In genomic region chr16:89607937-89608740, GRCh38 we compare ENCODE assay signal across 18 cellular contexts. TPM values are rescaled to one million over a fixed set of nuclear protein-coding genes. Genes with fewer than 3 reads are reported as not detected.
DNase-seq lines count a peak whose midpoint lies in the region; FAIRE-seq and TF ChIP-seq lines count a peak whose summit lies in the region.
"Had no signal": no experiment of that assay in that cellular context is flagged by ENCODE, and none has a peak within 500 bp of the region (broad histone marks: within the 10 kb centered on the region; RNA-seq: fewer than 3 reads in every experiment).

No MANE protein-coding gene starts in this region.

- H3K4ac ChIP-seq in neuronal stem cell (ENCODE audit: low read length), result no peak overlapping the region

- H3K9me3 ChIP-seq in BLaER1 treated with 17β-estradiol and CSF1 and Interleukin-3, amounts not matched to agents 10 nM and 100 nM (replicated peaks in 1 of 11), result no peaks in the 10 kb centered on the region
- no peaks in the 10 kb centered on the region for H3K9me3 ChIP-seq in neuronal stem cell (replicated peaks in 1 of 2; ENCODE audit: control insufficient read depth in 2 of 2, insufficient read depth in 1 of 2, low read depth in 1 of 2, low read length in 2 of 2)
- H3K9me3 ChIP-seq: SJCRH30 had no signal

- H3K27me3 ChIP-seq in BLaER1 treated with 17β-estradiol and CSF1 and Interleukin-3, amounts not matched to agents 10 nM and 100 nM, result peaks cover 0 to 37% (median 0%) of the 10 kb centered on the region in 11 experiments; a peak in 7 of 22 replicates
- peaks cover 0 to under 1% (median 0%) of the 10 kb centered on the region in 3 experiments for H3K27me3 ChIP-seq in neuronal stem cell (ENCODE audit: control insufficient read depth in 3 of 3, insufficient read depth in 3 of 3, low read depth in 1 of 3, low read length in 3 of 3)
- H3K27me3 ChIP-seq: SJCRH30 had no signal

- peak overlapping the region in 2 of 10 experiments; percentile 6 to 40; a peak in 2 of 20 replicates for H3K4me3 ChIP-seq in BLaER1 treated with 17β-estradiol and CSF1 and Interleukin-3, amounts not matched to agents 10 nM and 100 nM
- peak overlapping the region; percentile 43 for H3K4me3 ChIP-seq in Jurkat, Clone E6-1 (ENCODE audit: low read length)
- H3K4me3 ChIP-seq in neuronal stem cell (ENCODE audit: low read length in 2 of 2), result no peak overlapping the region
- H3K4me3 ChIP-seq: SJCRH30 had no signal

- H3K27me3 Mint-ChIP-seq in glutamatergic neuron (ENCODE audit: unreplicated experiment), result peaks cover 9% of the 10 kb centered on the region
- H3K27me3 Mint-ChIP-seq: CD4-positive, alpha-beta T cell had no signal

- no peak overlapping the region for H3K4me3 Mint-ChIP-seq in glutamatergic neuron (ENCODE audit: unreplicated experiment)
- H3K4me3 Mint-ChIP-seq: CD4-positive, alpha-beta T cell had no signal

- H3K79me1 ChIP-seq in neuronal stem cell (ENCODE audit: low read depth, low read length), result no peaks in the 10 kb centered on the region

- H2AFZ ChIP-seq in neuronal stem cell (ENCODE audit: low read length), result peak overlapping the region; percentile 59

- peaks cover 5% of the 10 kb centered on the region for H3K36me3 Mint-ChIP-seq in glutamatergic neuron (ENCODE audit: unreplicated experiment)

- no peak overlapping the region for H3K14ac ChIP-seq in neuronal stem cell (ENCODE audit: low read length)

- peak overlapping the region in 8 of 11 experiments; percentile 13 to 56 (median 36); a peak in 11 of 22 replicates for H3K9ac ChIP-seq in BLaER1 treated with 17β-estradiol and CSF1 and Interleukin-3, amounts not matched to agents 10 nM and 100 nM
- no peak overlapping the region for H3K9ac ChIP-seq in neuronal stem cell (ENCODE audit: low read depth, low read length, poor library complexity)

- no peak overlapping the region for H4K91ac ChIP-seq in neuronal stem cell (ENCODE audit: low read depth, low read length, poor library complexity)

- H3K23ac ChIP-seq in neuronal stem cell (ENCODE audit: low read depth, low read length, poor library complexity), result no peak overlapping the region

- peaks cover 0 to 5% (median 0%) of the 10 kb centered on the region in 11 experiments; a peak in 2 of 22 replicates for H4K20me1 ChIP-seq in BLaER1 treated with 17β-estradiol and CSF1 and Interleukin-3, amounts not matched to agents 10 nM and 100 nM

- H3K27ac Mint-ChIP-seq in glutamatergic neuron (ENCODE audit: unreplicated experiment), result peak overlapping the region; percentile 17
- H3K27ac Mint-ChIP-seq: CD4-positive, alpha-beta T cell had no signal

- TF ChIP-seq POLR2A in GM12892 (IDR thresholded peaks at IDR 0.05; ENCODE audit: low read depth, low read length), result no peak

- peak overlapping the region; percentile 5 for H3K18ac ChIP-seq in neuronal stem cell (ENCODE audit: low read length)

- DNase-seq in Jurkat, Clone E6-1 (ENCODE audit: low read depth, low spot score), result no peak
- DNase-seq in glutamatergic neuron, result no peak
- no peak for DNase-seq in neuronal stem cell (ENCODE audit: low spot score)
- DNase-seq in NCI-H1092 treated with DMSO at 0.1 percent for 48 hours (lab: John Stamatoyannopoulos, UW), result no peak
- no peak for DNase-seq in GM12892 (ENCODE audit: insufficient read length)
- no peak for DNase-seq in activated effector memory CD4-positive, alpha-beta T cell treated with Interleukin-2 at 50 U/mL for 16 hours
- no peak for DNase-seq in effector CD8-positive, alpha-beta T cell (lab: John Stamatoyannopoulos, UW)
- DNase-seq: CD4-positive, alpha-beta T cell; NCI-H1048; NCI-H1694; NCI-H345; NCI-H526 treated with DMSO at 0.1 percent for 48 hours; NK-92 treated with Interleukin-12 subunit alpha and Interleukin-12 subunit beta, amount 100 ng/mL, for 24 hours; SJCRH30 had no signal

- peak overlapping the region; percentile 27 to 93 (median 82) for H3K4me2 ChIP-seq in BLaER1 treated with 17β-estradiol and CSF1 and Interleukin-3, amounts not matched to agents 10 nM and 100 nM
- H3K4me2 ChIP-seq in neuronal stem cell (ENCODE audit: insufficient read depth, low read length, poor library complexity, severe bottlenecking), result no peak overlapping the region

- no peak overlapping the region for H2BK120ac ChIP-seq in neuronal stem cell (ENCODE audit: low read depth, low read length)

- no peak overlapping the region for H2BK5ac ChIP-seq in neuronal stem cell (ENCODE audit: low read length)

- peaks cover 10% of the 10 kb centered on the region for H3K4me1 Mint-ChIP-seq in glutamatergic neuron (ENCODE audit: low read depth, unreplicated experiment)

- peak overlapping the region in 5 of 11 experiments; percentile 16 to 57 (median 33); a peak in 8 of 22 replicates for H3K27ac ChIP-seq in BLaER1 treated with 17β-estradiol and CSF1 and Interleukin-3, amounts not matched to agents 10 nM and 100 nM
- H3K27ac ChIP-seq in neuronal stem cell (replicated peaks; ENCODE audit: low read length), result no peak overlapping the region
- H3K27ac ChIP-seq: RWPE1, SJCRH30 had no signal

- H2AK5ac ChIP-seq in neuronal stem cell (ENCODE audit: low read depth, low read length), result peak overlapping the region; percentile 68

- no peaks in the 10 kb centered on the region for H3K36me3 ChIP-seq in BLaER1 treated with 17β-estradiol and CSF1 and Interleukin-3, amounts not matched to agents 10 nM and 100 nM
- no peaks in the 10 kb centered on the region for H3K36me3 ChIP-seq in neuronal stem cell (replicated peaks in 1 of 2; ENCODE audit: control insufficient read depth in 2 of 2, insufficient read depth in 2 of 2, low read length in 2 of 2)
- H3K36me3 ChIP-seq: SJCRH30 had no signal

- no peak overlapping the region for H2BK15ac ChIP-seq in neuronal stem cell (ENCODE audit: low read length)

- TF ChIP-seq CTCF in glutamatergic neuron (IDR thresholded peaks at IDR 0.05; ENCODE audit: partially characterized antibody, unreplicated experiment), result no peak

- H3K4me1 ChIP-seq in BLaER1 treated with 17β-estradiol and CSF1 and Interleukin-3, amounts not matched to agents 10 nM and 100 nM, result peaks cover 28 to 88% (median 63%) of the 10 kb centered on the region in 10 experiments
- H3K4me1 ChIP-seq in neuronal stem cell (ENCODE audit: control insufficient read depth in 2 of 2, insufficient read depth in 1 of 2, low read depth in 1 of 2, low read length in 2 of 2), result peaks cover 6 to 13% of the 10 kb centered on the region in 2 donors

- WGBS in neuronal stem cell (ENCODE audit: extremely low coverage in 2 of 2, insufficient read length in 2 of 2, insufficient replicate concordance in 1 of 2), 2 donors, result no CpG with 5 or more reads among the region's 32 CpGs

- H3K9me3 Mint-ChIP-seq in glutamatergic neuron (ENCODE audit: unreplicated experiment), result peaks cover 6% of the 10 kb centered on the region
- H3K9me3 Mint-ChIP-seq: CD4-positive, alpha-beta T cell had no signal

- no peak overlapping the region for H2BK12ac ChIP-seq in neuronal stem cell (ENCODE audit: low read length)

- FAIRE-seq in GM12892 (lab: Jason Lieb, UNC), result no peak
- FAIRE-seq: H54 had no signal

- no peak overlapping the region for H4K8ac ChIP-seq in neuronal stem cell (ENCODE audit: low read depth, low read length)

RNA-seq across cellular contexts. Expression of gene DPEP1, which starts 5.3 kb away (rescaled TPM):
- not detected for polyA plus RNA-seq in Jurkat, Clone E6-1 (2012; ENCODE audit: insufficient read depth, insufficient read length)
- 0.39 TPM for total RNA-seq in glutamatergic neuron (ENCODE audit: unreplicated experiment)
- 1.1 TPM for polyA plus RNA-seq in neuronal stem cell (2013, experiment 1 of 2)
- 0.79 TPM for polyA plus RNA-seq in neuronal stem cell (2013, experiment 2 of 2)
- polyA plus RNA-seq in GM12892 (2012; ENCODE audit: missing spikeins), result not detected
- total RNA-seq: CD4-positive, alpha-beta T cell; OCI-LY7 had no signal

RNA-seq across cellular contexts. Expression of gene CPNE7, which starts 32.6 kb away (rescaled TPM):
- 48.1 TPM for polyA plus RNA-seq in Jurkat, Clone E6-1 (2012; ENCODE audit: insufficient read depth, insufficient read length)
- 17.8 TPM for total RNA-seq in glutamatergic neuron (ENCODE audit: unreplicated experiment)
- polyA plus RNA-seq in neuronal stem cell (2013, experiment 1 of 2), result 1.4 TPM
- polyA plus RNA-seq in neuronal stem cell (2013, experiment 2 of 2), result 1.6 TPM
- polyA plus RNA-seq in GM12892 (2012; ENCODE audit: missing spikeins), result 51.5 TPM
- total RNA-seq: OCI-LY7, SJCRH30 had no signal

RNA-seq across cellular contexts. Expression of gene RPL13, which starts 47.7 kb away (rescaled TPM):
- polyA plus RNA-seq in Jurkat, Clone E6-1 (2012; ENCODE audit: insufficient read depth, insufficient read length), result 3,252 TPM
- total RNA-seq in glutamatergic neuron (ENCODE audit: unreplicated experiment), result 893 TPM
- polyA plus RNA-seq in neuronal stem cell (2013, experiment 1 of 2), result 5,003 TPM
- polyA plus RNA-seq in neuronal stem cell (2013, experiment 2 of 2), result 4,966 TPM
- polyA plus RNA-seq in GM12892 (2012; ENCODE audit: missing spikeins), result 4,006 TPM

RNA-seq across cellular contexts. Expression of gene CHMP1A, which starts 49.4 kb away (rescaled TPM):
- 68.3 TPM for polyA plus RNA-seq in Jurkat, Clone E6-1 (2012; ENCODE audit: insufficient read depth, insufficient read length)
- total RNA-seq in glutamatergic neuron (ENCODE audit: unreplicated experiment), result 96.3 TPM
- 44.9 TPM for polyA plus RNA-seq in neuronal stem cell (2013, experiment 1 of 2)
- polyA plus RNA-seq in neuronal stem cell (2013, experiment 2 of 2), result 44.1 TPM
- 29.3 TPM for polyA plus RNA-seq in GM12892 (2012; ENCODE audit: missing spikeins)

RNA-seq across cellular contexts. Expression of gene SPATA33, which starts 49.5 kb away (rescaled TPM):
- polyA plus RNA-seq in Jurkat, Clone E6-1 (2012; ENCODE audit: insufficient read depth, insufficient read length), result 21.3 TPM
- 18.0 TPM for total RNA-seq in glutamatergic neuron (ENCODE audit: unreplicated experiment)
- 28.9 TPM for polyA plus RNA-seq in neuronal stem cell (2013, experiment 1 of 2)
- 29.1 TPM for polyA plus RNA-seq in neuronal stem cell (2013, experiment 2 of 2)
- polyA plus RNA-seq in GM12892 (2012; ENCODE audit: missing spikeins), result 7.3 TPM
